In genomic region chr1:89938171-89939055, GRCh38 we compare ENCODE assay signal across 13 cellular contexts. TPM values are rescaled to one million over a fixed set of nuclear protein-coding genes. Genes with fewer than 3 reads are reported as not detected.
DNase-seq lines count a peak whose midpoint lies in the region; ATAC-seq, FAIRE-seq and TF ChIP-seq lines count a peak whose summit lies in the region.
"Had no signal": no experiment of that assay in that cellular context is flagged by ENCODE, and none has a peak within 500 bp of the region (broad histone marks: within the 10 kb centered on the region; RNA-seq: fewer than 3 reads in every experiment).

No MANE protein-coding gene starts in this region.

- H3K14ac ChIP-seq in H1 (ENCODE audit: insufficient read length), result no peak overlapping the region

- no peak for TF ChIP-seq EP300 in H1 (IDR thresholded peaks at IDR 0.05; ENCODE audit: borderline replicate concordance in 1 of 2, low read depth in 2 of 2, low read length in 2 of 2)

- no peak for ATAC-seq in GM21447 (IDR thresholded peaks at IDR 0.05; ENCODE audit: unreplicated experiment)
- ATAC-seq in GM21390 (IDR thresholded peaks at IDR 0.05; ENCODE audit: unreplicated experiment), result no peak
- ATAC-seq: CD8-positive, alpha-beta T cell; mucosa of descending colon had no signal

- H3K79me2 ChIP-seq in H1 (ENCODE audit: control insufficient read depth in 1 of 2, insufficient read depth in 2 of 2, low read length in 2 of 2), result no peaks in the 10 kb centered on the region

- no peaks in the 10 kb centered on the region for H3K27me3 Mint-ChIP-seq in CD4-positive, alpha-beta memory T cell
- H3K27me3 Mint-ChIP-seq in nephron (ENCODE audit: low read depth), result no peaks in the 10 kb centered on the region
- no peaks in the 10 kb centered on the region for H3K27me3 Mint-ChIP-seq in Caco-2 (ENCODE audit: insufficient read depth, unreplicated experiment)
- H3K27me3 Mint-ChIP-seq: dendritic cell treated with granulocyte-macrophage colony-stimulating factor and Interleukin-4, amounts not matched to agents 40 ng/mL and 50 ng/mL, for 4 days had no signal

- H3K56ac ChIP-seq in H1 (replicated peaks; ENCODE audit: insufficient read length, low read depth, low read length), result no peak overlapping the region

- H2BK5ac ChIP-seq in H1 (ENCODE audit: low read depth, low read length), result no peak overlapping the region

- no peaks in the 10 kb centered on the region for H3K79me1 ChIP-seq in H1 (ENCODE audit: low read depth, low read length)

- CTCF ChIA-PET in CD4-positive, alpha-beta memory T cell (lab: Charles Lee; ENCODE audit: partially characterized antibody), result no interaction called here
- CTCF ChIA-PET in H1 (lab: Charles Lee; ENCODE audit: partially characterized antibody) (interaction anchor here (0.6 to 1.3 kb wide), 2 partner anchors 63 to 154 kb away, joined by 3 read pairs; no protein-coding TSS in a partner anchor), Caco-2 (lab: Charles Lee) (no interaction called here)

- no peak overlapping the region for H2BK12ac ChIP-seq in H1 (ENCODE audit: low read depth, low read length)

- WGBS in H1 (ENCODE audit: extremely low coverage in 1 of 2, insufficient coverage in 1 of 2, insufficient read length in 1 of 2, insufficient replicate concordance in 2 of 2, low coverage in 1 of 2, low lambda C conversion rate in 2 of 2, missing lambda C conversion rate in 1 of 2), 2 experiments, result 93% methylated on average over 7 of the region's 7 CpGs; no CpG with 5 or more reads in 1 of the 2 experiments

- no peak overlapping the region for H4K8ac ChIP-seq in H1 (ENCODE audit: extremely low read depth, insufficient read depth, low read length)

- no peak overlapping the region for H2BK20ac ChIP-seq in H1 (ENCODE audit: low read length)

- no peak overlapping the region for H2AK5ac ChIP-seq in H1 (ENCODE audit: low read depth, low read length)

- H3K36me3 Mint-ChIP-seq in CD4-positive, alpha-beta memory T cell, result peaks cover 23 to 27% of the 10 kb centered on the region in 2 donors
- H3K36me3 Mint-ChIP-seq in nephron (ENCODE audit: low read depth), result peaks cover 28% of the 10 kb centered on the region
- peaks cover 25% of the 10 kb centered on the region for H3K36me3 Mint-ChIP-seq in Caco-2 (ENCODE audit: insufficient read depth, unreplicated experiment)

- no peak overlapping the region for H2BK120ac ChIP-seq in H1 (replicated peaks; ENCODE audit: low read depth, low read length)

- H3K23ac ChIP-seq in H1 (ENCODE audit: insufficient read length), result no peak overlapping the region

- peaks cover 9% of the 10 kb centered on the region for H3K36me3 ChIP-seq in CD4-positive, alpha-beta memory T cell (ENCODE audit: insufficient read depth, low read length)
- H3K36me3 ChIP-seq in H1 (ENCODE audit: control insufficient read depth in 2 of 4, insufficient read depth in 4 of 4, low read length in 3 of 4) (peaks cover 3 to 23% (median 12%) of the 10 kb centered on the region in 4 experiments; a peak in 5 of 8 replicates), Caco-2 (ENCODE audit: control insufficient read depth, insufficient read depth, low read length) (no peaks in the 10 kb centered on the region)

- no peaks in the 10 kb centered on the region for H3K27me3 ChIP-seq in CD4-positive, alpha-beta memory T cell (ENCODE audit: insufficient read depth, low read length)
- H3K27me3 ChIP-seq in H1 (replicated peaks in 1 of 4; ENCODE audit: control insufficient read depth in 3 of 4, extremely low read depth in 1 of 4, insufficient read depth in 3 of 4, low read length in 3 of 4) (no peaks in the 10 kb centered on the region), Caco-2 (replicated peaks; ENCODE audit: control insufficient read depth, insufficient read depth, low read length) (no peaks in the 10 kb centered on the region)

- POLR2A ChIA-PET in CD4-positive, alpha-beta memory T cell (lab: Charles Lee; ENCODE audit: partially characterized antibody), result no interaction called here
- POLR2A ChIA-PET in H1 (lab: Charles Lee; ENCODE audit: partially characterized antibody) (interaction anchor here (0.6 to 1.1 kb wide), 2 partner anchors 10 to 12 kb away, joined by 3 to 4 read pairs; no protein-coding TSS in a partner anchor), Caco-2 (lab: Charles Lee) (no interaction called here)

- no peak overlapping the region for H4K91ac ChIP-seq in H1 (replicated peaks; ENCODE audit: insufficient read length, low read length)

- H2AFZ ChIP-seq in H1 (ENCODE audit: low read length), result no peak overlapping the region

- no peak overlapping the region for H3K4me2 ChIP-seq in H1 (ENCODE audit: insufficient read depth in 1 of 2, low read depth in 2 of 2, low read length in 2 of 2)

- no peaks in the 10 kb centered on the region for H3K9me3 ChIP-seq in CD4-positive, alpha-beta memory T cell (ENCODE audit: control insufficient read depth in 1 of 2, low read length in 2 of 2)
- H3K9me3 ChIP-seq in H1 (ENCODE audit: insufficient read depth in 2 of 2, low read depth in 1 of 2, low read length in 1 of 2) (no peaks in the 10 kb centered on the region), Caco-2 (no peaks in the 10 kb centered on the region)
- H3K9me3 ChIP-seq: mucosa of descending colon had no signal

- H4K5ac ChIP-seq in H1 (ENCODE audit: insufficient read length, low read depth, low read length), result no peak overlapping the region

- H2BK15ac ChIP-seq in H1 (ENCODE audit: low read length), result no peak overlapping the region

- no peaks in the 10 kb centered on the region for H3K4me1 ChIP-seq in CD4-positive, alpha-beta memory T cell (ENCODE audit: insufficient read depth, low read length)
- H3K4me1 ChIP-seq in H1 (replicated peaks in 1 of 4; ENCODE audit: control insufficient read depth in 3 of 4, insufficient read depth in 4 of 4, low read length in 3 of 4) (peaks cover 3 to 24% (median 13%) of the 10 kb centered on the region in 4 experiments; a peak in 4 of 7 replicates), Caco-2 (peaks cover 8% of the 10 kb centered on the region)

- peak overlapping the region in 4 of 7 donors; percentile 1 to 44 (median 9) for H3K27ac Mint-ChIP-seq in CD4-positive, alpha-beta memory T cell
- H3K27ac Mint-ChIP-seq in nephron (peak overlapping the region in 2 of 3 experiments; percentile 42 to 77), Caco-2 (ENCODE audit: unreplicated experiment) (no peak overlapping the region)

- no peaks in the 10 kb centered on the region for H3K9me3 Mint-ChIP-seq in CD4-positive, alpha-beta memory T cell
- no peaks in the 10 kb centered on the region for H3K9me3 Mint-ChIP-seq in nephron
- H3K9me3 Mint-ChIP-seq in Caco-2 (ENCODE audit: unreplicated experiment), result no peaks in the 10 kb centered on the region
- H3K9me3 Mint-ChIP-seq: CD8-positive, alpha-beta T cell; dendritic cell treated with granulocyte-macrophage colony-stimulating factor and Interleukin-4, amounts not matched to agents 40 ng/mL and 50 ng/mL, for 4 days had no signal

- no peak overlapping the region for H3K4ac ChIP-seq in H1 (replicated peaks; ENCODE audit: insufficient read length, low read depth, low read length)

- H3K4me3 ChIP-seq in CD4-positive, alpha-beta memory T cell (ENCODE audit: low read length in 2 of 2), result no peak overlapping the region
- H3K4me3 ChIP-seq in H1 (ENCODE audit: extremely low read depth in 1 of 4, insufficient read depth in 2 of 4, low read depth in 3 of 4, low read length in 4 of 4) (no peak overlapping the region), Caco-2 (ENCODE audit: low read depth, low read length) (no peak overlapping the region)
- H3K4me3 ChIP-seq: mucosa of descending colon had no signal

- TF ChIP-seq CTCF in H1 (IDR thresholded peaks at IDR 0.05; ENCODE audit: control extremely low read depth in 1 of 3, insufficient read depth in 1 of 3, low read depth in 1 of 3, low read length in 3 of 3) (no peak), nephron (IDR thresholded peaks at IDR 0.05; ENCODE audit: unreplicated experiment in 3 of 3) (no peak), Caco-2 (IDR thresholded peaks at IDR 0.05; ENCODE audit: insufficient read depth in 1 of 2, low read depth in 1 of 2, low read length in 1 of 2, severe bottlenecking in 1 of 2, unreplicated experiment in 1 of 2) (no peak)

- TF ChIP-seq RAD21 in H1 (IDR thresholded peaks at IDR 0.05 in 1 of 2, conservative IDR thresholded peaks at IDR 0.05 in 1 of 2; ENCODE audit: low read depth in 2 of 2, low read length in 2 of 2), result no peak

- H3K4me1 Mint-ChIP-seq in CD4-positive, alpha-beta memory T cell, result no peaks in the 10 kb centered on the region
- peaks cover 16% of the 10 kb centered on the region for H3K4me1 Mint-ChIP-seq in nephron
- H3K4me1 Mint-ChIP-seq in Caco-2 (ENCODE audit: low read depth, unreplicated experiment), result peaks cover 5% of the 10 kb centered on the region

- DNase-seq in CD4-positive, alpha-beta memory T cell, result no peak
- DNase-seq in RPMI7951 (ENCODE audit: low read depth) (peak; percentile 63), H1 (ENCODE audit: low read depth in 1 of 2, low spot score in 2 of 2) (no peak), iPS-NIHi7 (ENCODE audit: extremely low spot score) (no peak), Caco-2 (no peak)
- DNase-seq: activated T-cell treated with anti-CD3 and anti-CD28 coated beads, Interleukin-2, amount 50 U/mL, for 48 hours; CD8-positive, alpha-beta T cell; Kasumi-1; mucosa of descending colon had no signal

- no peak overlapping the region for H3K4me3 Mint-ChIP-seq in CD4-positive, alpha-beta memory T cell
- no peak overlapping the region for H3K4me3 Mint-ChIP-seq in nephron
- H3K4me3 Mint-ChIP-seq in Caco-2 (ENCODE audit: unreplicated experiment), result no peak overlapping the region
- H3K4me3 Mint-ChIP-seq: CD8-positive, alpha-beta T cell; dendritic cell treated with granulocyte-macrophage colony-stimulating factor and Interleukin-4, amounts not matched to agents 40 ng/mL and 50 ng/mL, for 4 days had no signal

- no peak overlapping the region for H3K27ac ChIP-seq in CD4-positive, alpha-beta memory T cell (ENCODE audit: low read depth, low read length)
- no peak overlapping the region for H3K27ac ChIP-seq in H1 (ENCODE audit: low read depth, low read length)

- FAIRE-seq in H1 (lab: Jason Lieb, UNC), result no peak

- no peak overlapping the region for H3K9ac ChIP-seq in H1 (replicated peaks in 1 of 4; ENCODE audit: extremely low read depth in 1 of 4, low read depth in 3 of 4, low read length in 3 of 4)

- TF ChIP-seq POLR2A in H1 (IDR thresholded peaks at IDR 0.05; ENCODE audit: control extremely low read depth in 1 of 2, low read depth in 2 of 2, low read length in 2 of 2), result no peak

- no TSS peak for BruUV-seq in Caco-2 (replicated peaks; lab: Mats Ljungman, UMichigan)

- intact Hi-C loops in CD4-positive, alpha-beta memory T cell (cut with micrococcal nuclease), result no loop called here
- intact Hi-C loops in Caco-2 (cut with micrococcal nuclease; ENCODE audit: unreplicated experiment), result no loop called here

- H3K23me2 ChIP-seq in H1 (ENCODE audit: low read depth, low read length), result no peaks in the 10 kb centered on the region

- H4K20me1 ChIP-seq in H1 (replicated peaks in 1 of 2; ENCODE audit: control insufficient read depth in 1 of 2, insufficient read depth in 2 of 2, low read length in 2 of 2), result no peaks in the 10 kb centered on the region

- H3K18ac ChIP-seq in H1 (ENCODE audit: extremely low read depth, low read length), result no peak overlapping the region; the same call in 1 of the 2 replicates

RNA-seq across cellular contexts. Expression of gene ZNF326, which starts 56.5 kb away (rescaled TPM):
- total RNA-seq in CD4-positive, alpha-beta memory T cell, result 10 to 100 TPM; 17.4 to 20.6 TPM
- polyA plus RNA-seq in CD4-positive, alpha-beta memory T cell, result 1 to 10 TPM; 2.1 to 4.3 TPM
- total RNA-seq in RPMI7951 (2014; rRNA removed; shearing (Covaris generic)), result 6.3 and 7.9 TPM in 2 replicates
- 30.6 and 31.8 TPM in 2 replicates for total RNA-seq in H1 (2021; fragmentation: NEBNext Ultra II Directional; extraction: Animal tissue kit (Norgen Biotek cat#: 25700))
- 12.2 and 12.7 TPM in 2 replicates for polyA plus RNA-seq in H1 (2011; rRNA removed)
- polyA plus RNA-seq in H1 (2011; cell fraction: cytosol; rRNA removed), result 18.4 TPM
- 10.8 TPM for polyA plus RNA-seq in H1 (2011; cell fraction: nucleus; rRNA removed)
- 16.4 to 28.6 TPM (median 19.6 TPM) in 4 replicates for polyA plus RNA-seq in H1 (2012, experiment 1 of 2)
- 3.4 TPM for polyA plus RNA-seq in H1 (2012, experiment 2 of 2)
- polyA plus RNA-seq in H1 (2013, experiment 1 of 2), result 24.0 TPM
- 21.0 TPM for polyA plus RNA-seq in H1 (2013, experiment 2 of 2)
- polyA minus RNA-seq in H1 (2011; rRNA and poly(A)+ RNA removed), result 16.5 and 21.8 TPM in 2 replicates
- 14.5 TPM for polyA minus RNA-seq in H1 (2011; cell fraction: cytosol; rRNA and poly(A)+ RNA removed)
- 60.4 TPM for polyA minus RNA-seq in H1 (2011; cell fraction: nucleus; rRNA and poly(A)+ RNA removed)
- total RNA-seq in Caco-2 (2022), result 31.7 and 32.3 TPM in 2 replicates
